In the genomic region with DNA sequence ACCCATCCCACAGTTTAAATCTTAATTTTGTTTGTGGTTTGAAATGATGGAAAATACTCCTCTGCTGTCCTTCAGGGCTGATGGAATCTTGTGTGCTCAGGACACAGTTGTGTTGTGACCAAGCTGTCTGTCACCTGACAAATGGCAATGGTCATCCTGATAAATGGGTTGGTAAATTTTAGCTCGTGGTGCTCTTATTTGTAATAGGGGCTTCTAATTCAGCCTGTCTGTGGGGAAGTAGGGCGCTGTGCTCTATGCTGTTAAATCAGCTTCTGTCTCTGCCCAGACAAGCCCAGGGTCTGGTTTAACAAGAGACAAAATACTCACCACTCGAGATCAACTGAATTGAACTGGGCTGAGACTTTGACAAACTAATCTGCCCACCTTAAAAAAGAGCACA, we compare ENCODE assay signal across 17 cellular contexts. TPM values are rescaled to one million over a fixed set of nuclear protein-coding genes. Genes with fewer than 3 reads are reported as not detected.
DNase-seq lines count a peak whose midpoint lies in the region; ATAC-seq, FAIRE-seq and TF ChIP-seq lines count a peak whose summit lies in the region.
"Had no signal": no experiment of that assay in that cellular context is flagged by ENCODE, and none has a peak within 500 bp of the region (broad histone marks: within the 10 kb centered on the region; RNA-seq: fewer than 3 reads in every experiment).

No MANE protein-coding gene starts in this region.

- H3K27ac Mint-ChIP-seq in activated T-cell treated with anti-CD3 and anti-CD28 coated beads, Interleukin-2, amount 50 U/mL, for 72 hours: no peak overlapping the region
- H3K27ac Mint-ChIP-seq in brain: peak overlapping the region; percentile 76 to 100 (median 98)
- H3K27ac Mint-ChIP-seq in memory B cell: peak overlapping the region; percentile 78
- H3K27ac Mint-ChIP-seq in activated naive CD8-positive, alpha-beta T cell treated with anti-CD3 and anti-CD28 coated beads, Interleukin-2, amount 50 U/mL, for 24 hours: no peak overlapping the region
- no peak overlapping the region for H3K27ac Mint-ChIP-seq in T-helper 17 cell

- no peak for TF ChIP-seq CTCF in brain (conservative IDR thresholded peaks at IDR 0.05)
- no peak for TF ChIP-seq CTCF in D721Med (IDR thresholded peaks at IDR 0.05; ENCODE audit: insufficient read depth, missing control alignments)

- H3K4me1 Mint-ChIP-seq in activated T-cell treated with anti-CD3 and anti-CD28 coated beads, Interleukin-2, amount 50 U/mL, for 72 hours (ENCODE audit: low read depth): peaks cover 34% of the 10 kb centered on the region
- H3K4me1 Mint-ChIP-seq in brain: peaks cover 92% of the 10 kb centered on the region
- H3K4me1 Mint-ChIP-seq in memory B cell: peaks cover 5% of the 10 kb centered on the region
- peaks cover 20% of the 10 kb centered on the region for H3K4me1 Mint-ChIP-seq in activated naive CD8-positive, alpha-beta T cell treated with anti-CD3 and anti-CD28 coated beads, Interleukin-2, amount 50 U/mL, for 24 hours
- peaks cover 6% of the 10 kb centered on the region for H3K4me1 Mint-ChIP-seq in T-helper 17 cell

- FAIRE-seq in D721Med (lab: Jason Lieb, UNC): no peak

- H3K27ac ChIP-seq in temporal lobe (ENCODE audit: low read depth, low read length): peak overlapping the region; percentile 84
- H3K27ac ChIP-seq: HL-60, uterus had no signal

- H3K4me3 Mint-ChIP-seq in activated T-cell treated with anti-CD3 and anti-CD28 coated beads, Interleukin-2, amount 50 U/mL, for 72 hours: peak overlapping the region; percentile 49 to 83
- H3K4me3 Mint-ChIP-seq in brain (peak overlapping the region; percentile 82 to 95 (median 90)), memory B cell (no peak overlapping the region), T-helper 17 cell (no peak overlapping the region)
- no peak overlapping the region for H3K4me3 Mint-ChIP-seq in activated naive CD8-positive, alpha-beta T cell treated with anti-CD3 and anti-CD28 coated beads, Interleukin-2, amount 50 U/mL, for 24 hours

- DNase-seq in activated T-cell treated with anti-CD3 and anti-CD28 coated beads, Interleukin-2, amount 50 U/mL, for 72 hours: no peak
- DNase-seq in activated T-cell treated with anti-CD3 and anti-CD28 coated beads for 4 hours: no peak
- no peak for DNase-seq in memory B cell (ENCODE audit: low spot score in 2 of 2)
- no peak for DNase-seq in activated naive CD8-positive, alpha-beta T cell treated with anti-CD3 and anti-CD28 coated beads, Interleukin-2, amount 50 U/mL, for 24 hours
- DNase-seq in D721Med (ENCODE audit: insufficient read length, low spot score): no peak
- no peak for DNase-seq in T-helper 17 cell
- DNase-seq: activated T-cell treated with anti-CD3 and anti-CD28 coated beads, Interleukin-2, amount 50 U/mL, for 1 hour; central memory CD4-positive, alpha-beta T cell; DMS79; MG63; naive thymus-derived CD8-positive, alpha-beta T cell; NCI-H226; SIG-M5; uterus had no signal

- ATAC-seq in activated T-cell treated with anti-CD3 and anti-CD28 coated beads, Interleukin-2, amount 50 U/mL, for 72 hours (replicated peaks in 1 of 2): no peak
- ATAC-seq in memory B cell (ENCODE audit: low read depth): no peak
- no peak for ATAC-seq in activated naive CD8-positive, alpha-beta T cell treated with anti-CD3 and anti-CD28 coated beads, Interleukin-2, amount 50 U/mL, for 24 hours
- no peak for ATAC-seq in T-helper 17 cell
- ATAC-seq: naive thymus-derived CD8-positive, alpha-beta T cell had no signal

- H3K9me3 Mint-ChIP-seq in activated T-cell treated with anti-CD3 and anti-CD28 coated beads, Interleukin-2, amount 50 U/mL, for 72 hours: no peaks in the 10 kb centered on the region
- H3K9me3 Mint-ChIP-seq in brain: peaks cover 0 to 3% (median 0%) of the 10 kb centered on the region in 5 experiments
- no peaks in the 10 kb centered on the region for H3K9me3 Mint-ChIP-seq in memory B cell
- no peaks in the 10 kb centered on the region for H3K9me3 Mint-ChIP-seq in activated naive CD8-positive, alpha-beta T cell treated with anti-CD3 and anti-CD28 coated beads, Interleukin-2, amount 50 U/mL, for 24 hours

- H3K36me3 Mint-ChIP-seq in activated T-cell treated with anti-CD3 and anti-CD28 coated beads, Interleukin-2, amount 50 U/mL, for 72 hours (ENCODE audit: insufficient read depth in 2 of 2): no peaks in the 10 kb centered on the region
- H3K36me3 Mint-ChIP-seq in brain: peaks cover 41% of the 10 kb centered on the region
- peaks cover 15% of the 10 kb centered on the region for H3K36me3 Mint-ChIP-seq in memory B cell
- H3K36me3 Mint-ChIP-seq in activated naive CD8-positive, alpha-beta T cell treated with anti-CD3 and anti-CD28 coated beads, Interleukin-2, amount 50 U/mL, for 24 hours (ENCODE audit: low read depth): no peaks in the 10 kb centered on the region
- no peaks in the 10 kb centered on the region for H3K36me3 Mint-ChIP-seq in T-helper 17 cell (ENCODE audit: low read depth)

- H3K27me3 Mint-ChIP-seq in activated T-cell treated with anti-CD3 and anti-CD28 coated beads, Interleukin-2, amount 50 U/mL, for 72 hours (ENCODE audit: low read depth): peaks cover 39% of the 10 kb centered on the region
- peaks cover 20% of the 10 kb centered on the region for H3K27me3 Mint-ChIP-seq in brain
- H3K27me3 Mint-ChIP-seq in memory B cell: no peaks in the 10 kb centered on the region
- peaks cover 23% of the 10 kb centered on the region for H3K27me3 Mint-ChIP-seq in activated naive CD8-positive, alpha-beta T cell treated with anti-CD3 and anti-CD28 coated beads, Interleukin-2, amount 50 U/mL, for 24 hours
- H3K27me3 Mint-ChIP-seq in T-helper 17 cell: peaks cover 38% of the 10 kb centered on the region

- H3K9me3 ChIP-seq in T-helper 17 cell (ENCODE audit: control insufficient read depth, low read length, poor library complexity, severe bottlenecking): no peaks in the 10 kb centered on the region
- H3K9me3 ChIP-seq: MG63, uterus had no signal

RNA-seq across cellular contexts. Expression of a gene that starts 4.5 kb away (rescaled TPM):
- total RNA-seq in activated T-cell treated with anti-CD3 and anti-CD28 coated beads, Interleukin-2, amount 50 U/mL, for 72 hours: under 1 TPM; 0.23 to 0.29 TPM
- polyA plus RNA-seq in brain (ENCODE audit: insufficient read depth, low read depth, low replicate concordance): 2.8 TPM
- total RNA-seq in temporal lobe (118 TPM), T-helper 17 cell (under 1 TPM; 0.10 to 0.13 TPM)
- total RNA-seq: naive thymus-derived CD8-positive, alpha-beta T cell had no signal
- polyA plus RNA-seq: naive thymus-derived CD8-positive, alpha-beta T cell had no signal

Comparison
In these comparisons a context has a peak if more than half of its experiments do, and no peak if none do; other contexts are left out.
1. H3K27ac Mint-ChIP-seq: peak in brain (5 of 5) and memory B cell (single experiment); none in activated T-cell treated with anti-CD3 and anti-CD28 coated beads, Interleukin-2, amount 50 U/mL, for 72 hours (single experiment), activated naive CD8-positive, alpha-beta T cell treated with anti-CD3 and anti-CD28 coated beads, Interleukin-2, amount 50 U/mL, for 24 hours (single experiment) and T-helper 17 cell (single experiment).
2. H3K4me3 Mint-ChIP-seq: peak in activated T-cell treated with anti-CD3 and anti-CD28 coated beads, Interleukin-2, amount 50 U/mL, for 72 hours (2 of 2) and brain (5 of 5); none in memory B cell (single experiment), activated naive CD8-positive, alpha-beta T cell treated with anti-CD3 and anti-CD28 coated beads, Interleukin-2, amount 50 U/mL, for 24 hours (single experiment) and T-helper 17 cell (single experiment).
3. RNA of a gene that starts 4.5 kb away (total RNA-seq): 118 TPM in temporal lobe (single experiment); 0.23 to 0.29 TPM in activated T-cell treated with anti-CD3 and anti-CD28 coated beads, Interleukin-2, amount 50 U/mL, for 72 hours and 0.10 to 0.13 TPM in T-helper 17 cell; every median in the first group is over 10 times any median in the second.